Comparison of ENCODE assay signal across 13 cellular contexts in the genomic region with DNA sequence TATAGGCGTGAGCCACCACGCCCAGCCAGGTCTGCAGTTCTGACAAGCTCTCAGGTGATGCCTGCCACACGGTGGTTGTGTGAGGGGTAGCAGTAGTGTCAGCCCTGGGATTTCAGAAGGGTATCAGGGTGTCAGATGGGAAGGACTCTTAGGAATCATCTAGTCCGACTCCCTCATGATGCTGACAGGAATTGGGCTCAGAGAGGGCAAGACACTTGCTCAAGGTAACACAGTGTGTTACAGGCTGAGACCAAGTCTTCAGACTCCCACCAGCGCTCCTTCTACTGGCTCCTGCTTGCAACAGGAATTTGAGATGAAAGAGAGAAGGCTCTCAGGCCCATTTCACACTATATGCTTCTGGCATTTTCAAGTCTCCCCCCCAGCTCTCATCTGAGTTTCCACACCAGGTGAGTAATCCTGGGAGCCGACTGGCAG. TPM values are rescaled to one million over a fixed set of nuclear protein-coding genes. Genes with fewer than 3 reads are reported as not detected.
DNase-seq lines count a peak whose midpoint lies in the region; ATAC-seq and TF ChIP-seq lines count a peak whose summit lies in the region.
"Had no signal": no experiment of that assay in that cellular context is flagged by ENCODE, and none has a peak within 500 bp of the region (broad histone marks: within the 10 kb centered on the region; RNA-seq: fewer than 3 reads in every experiment).

No MANE protein-coding gene starts in this region.

- no peak for ATAC-seq in DND-41 (ENCODE audit: insufficient read depth, low read depth)
- ATAC-seq in Panc1: peak; percentile 89
- peak; percentile 68 for ATAC-seq in foreskin keratinocyte
- no peak for ATAC-seq in GM21515 (IDR thresholded peaks at IDR 0.05; ENCODE audit: unreplicated experiment)

- in situ Hi-C loops in Panc1 (cut with HindIII; ENCODE audit: low pct_unique_long_range_greater_than_20kb, low sequenced_read_pairs): loop anchor here (5.0 kb wide), 1 partner anchor 52 kb away; no protein-coding TSS in a partner anchor

- no peak overlapping the region for H3K27ac ChIP-seq in DND-41 (ENCODE audit: low read length)
- no peak overlapping the region for H3K27ac ChIP-seq in Panc1 (ENCODE audit: low read length)
- H3K27ac ChIP-seq in foreskin keratinocyte: peak overlapping the region; percentile 23
- H3K27ac ChIP-seq: skin epidermis, vagina had no signal

- CTCF ChIA-PET in Panc1 (lab: Charles Lee): interaction anchor here (0.6 to 1.1 kb wide), 2 partner anchors 15 to 111 kb away, joined by 3 to 4 read pairs; no protein-coding TSS in a partner anchor

- no peaks in the 10 kb centered on the region for H4K20me1 ChIP-seq in DND-41 (ENCODE audit: insufficient read depth, low read length)

- POLR2A ChIA-PET in Panc1 (lab: Charles Lee): no interaction called here

- no peak overlapping the region for H3K9ac ChIP-seq in DND-41 (ENCODE audit: low read depth, low read length)

- H3K27me3 ChIP-seq in DND-41 (ENCODE audit: insufficient read depth, low read length, poor library complexity) (peaks cover 18% of the 10 kb centered on the region), Panc1 (ENCODE audit: control insufficient read depth, insufficient read depth, low read length) (no peaks in the 10 kb centered on the region), foreskin keratinocyte (no peaks in the 10 kb centered on the region)
- H3K27me3 ChIP-seq: vagina had no signal

- H3K4me1 ChIP-seq in DND-41 (ENCODE audit: insufficient read depth, low read length) (no peaks in the 10 kb centered on the region), Panc1 (ENCODE audit: control insufficient read depth, insufficient read depth, low read length) (no peaks in the 10 kb centered on the region), foreskin keratinocyte (no peaks in the 10 kb centered on the region)
- H3K4me1 ChIP-seq: vagina had no signal

- no TSS peak for BruUV-seq in Panc1 (replicated peaks; lab: Mats Ljungman, UMichigan)

- H3K4me2 ChIP-seq in DND-41 (ENCODE audit: insufficient read depth, low read length): no peak overlapping the region

- no peaks in the 10 kb centered on the region for H3K36me3 ChIP-seq in DND-41 (ENCODE audit: insufficient read depth, low read length)
- H3K36me3 ChIP-seq in Panc1 (ENCODE audit: control insufficient read depth, insufficient read depth, low read length): no peaks in the 10 kb centered on the region
- H3K36me3 ChIP-seq: vagina had no signal

- no peak overlapping the region for H2AFZ ChIP-seq in DND-41 (ENCODE audit: low read depth, low read length)

- TF ChIP-seq CTCF in DND-41 (IDR thresholded peaks at IDR 0.05; ENCODE audit: borderline replicate concordance, extremely low read depth, low read length, poor library complexity, severe bottlenecking): peak; percentile 15
- TF ChIP-seq CTCF in Panc1 (IDR thresholded peaks at IDR 0.05): peak; percentile 77
- peak; percentile 66 for TF ChIP-seq CTCF in foreskin keratinocyte (conservative IDR thresholded peaks at IDR 0.05)

- H3K4me3 ChIP-seq in DND-41 (ENCODE audit: low read depth in 1 of 2, low read length in 2 of 2) (no peak overlapping the region), Panc1 (ENCODE audit: low read depth in 2 of 2, low read length in 2 of 2) (no peak overlapping the region)
- H3K4me3 ChIP-seq: skin epidermis, vagina had no signal

- DNase-seq in DND-41 (no peak), H4 (ENCODE audit: low spot score) (peak; percentile 43), Panc1 (ENCODE audit: low read depth, low spot score) (no peak), foreskin keratinocyte (peak; percentile 54 to 82), NCI-H146 treated with DMSO at 0.1 percent for 48 hours (lab: John Stamatoyannopoulos, UW; ENCODE audit: unreplicated experiment) (no peak), GM19240 (ENCODE audit: insufficient read length, low spot score) (no peak), NCI-H510A (lab: John Stamatoyannopoulos, UW) (no peak)
- DNase-seq: activated CD8-positive, alpha-beta memory T cell treated with anti-CD3 and anti-CD28 coated beads for 24 hours; CD8-positive, alpha-beta memory T cell; NCI-H446 had no signal

- H3K9me3 ChIP-seq in DND-41 (ENCODE audit: insufficient read depth, low read length, severe bottlenecking): no peaks in the 10 kb centered on the region
- no peaks in the 10 kb centered on the region for H3K9me3 ChIP-seq in Panc1 (ENCODE audit: control insufficient read depth, insufficient read depth, low read depth, low read length)
- H3K9me3 ChIP-seq: vagina had no signal

- no peaks in the 10 kb centered on the region for H3K79me2 ChIP-seq in DND-41 (ENCODE audit: insufficient read depth, low read length)

- intact Hi-C loops in Panc1 (cut with micrococcal nuclease; ENCODE audit: unreplicated experiment): no loop called here

RNA-seq across cellular contexts. Expression of a gene that starts 6.9 kb away (rescaled TPM):
- not detected in 2 replicates for total RNA-seq in H4 (2014; rRNA removed; shearing (Covaris generic))
- total RNA-seq in Panc1 (2021; ENCODE audit: unreplicated experiment) (3.5 TPM), foreskin keratinocyte (0.14 and 0.24 TPM in 2 replicates)
- polyA plus RNA-seq in Panc1 (2012; ENCODE audit: insufficient read length): 1.2 TPM
- polyA plus RNA-seq in foreskin keratinocyte: 0.09 and 0.11 TPM in 2 replicates
- total RNA-seq: CD8-positive, alpha-beta memory T cell; vagina had no signal
- polyA plus RNA-seq: CD8-positive, alpha-beta memory T cell had no signal

RNA-seq across cellular contexts. Expression of a gene that starts 41.7 kb away (rescaled TPM):
- total RNA-seq in H4 (2014; rRNA removed; shearing (Covaris generic)): 24.9 and 25.2 TPM in 2 replicates
- 40.2 TPM for total RNA-seq in Panc1 (2021; ENCODE audit: unreplicated experiment)
- polyA plus RNA-seq in Panc1 (2012; ENCODE audit: insufficient read length): 14.4 TPM
- total RNA-seq in foreskin keratinocyte: 57.9 and 60.7 TPM in 2 replicates
- polyA plus RNA-seq in foreskin keratinocyte: 11.4 and 12.8 TPM in 2 replicates

Comparison
In these comparisons a context has a peak if more than half of its experiments do, and no peak if none do; other contexts are left out.
1. ATAC-seq: peak in Panc1 (single experiment) and foreskin keratinocyte (single experiment); none in DND-41 (single experiment) and GM21515 (single experiment).
2. DNase-seq: peak in H4 (single experiment) and foreskin keratinocyte (2 of 2); none in DND-41 (single experiment), Panc1 (single experiment), NCI-H146 treated with DMSO at 0.1 percent for 48 hours (single experiment), GM19240 (single experiment) and NCI-H510A (single experiment).
3. CTCF ChIP-seq: peak in every context shown above with its lines; median percentile 77 in Panc1; 66 in foreskin keratinocyte; 15 in DND-41.